7 cellular contexts compared by ENCODE assay signal in genomic region chr2:16388199-16388830, GRCh38.
DNase-seq lines count a peak whose midpoint lies in the region; TF ChIP-seq lines count a peak whose summit lies in the region.
"Not testable (repeated sequence)": the region's sequence is repeated elsewhere in the genome, so short reads cannot be mapped to it uniquely, and the experiment has no call there.

No MANE protein-coding gene starts in this region.

- not testable (repeated sequence) for H3K9me3 ChIP-seq in esophagus muscularis mucosa

- not testable (repeated sequence) for H3K9me3 Mint-ChIP-seq in MCF 10A (ENCODE audit: unreplicated experiment)

- TF ChIP-seq EP300 in esophagus muscularis mucosa (IDR thresholded peaks at IDR 0.05), result not testable (repeated sequence)

- not testable (repeated sequence) for H3K27me3 Mint-ChIP-seq in MCF 10A (ENCODE audit: insufficient read depth, unreplicated experiment)

- not testable (repeated sequence) for H3K4me1 Mint-ChIP-seq in MCF 10A (ENCODE audit: insufficient read depth, unreplicated experiment)

- BruUV-seq in MCF 10A (replicated peaks; lab: Mats Ljungman, UMichigan), result not testable (repeated sequence)

- H3K36me3 Mint-ChIP-seq in MCF 10A (ENCODE audit: insufficient read depth, unreplicated experiment), result not testable (repeated sequence)

- H3K27ac Mint-ChIP-seq in MCF 10A (ENCODE audit: low read depth, unreplicated experiment), result not testable (repeated sequence)

- WGBS in esophagus muscularis mucosa, result 93% methylated on average over 16 of the region's 16 CpGs

- POLR2A ChIA-PET in MCF 10A (lab: Yijun Ruan, JAX), result not testable (repeated sequence)

- H3K4me3 Mint-ChIP-seq in MCF 10A (ENCODE audit: unreplicated experiment), result not testable (repeated sequence)

- CTCF ChIA-PET in MCF 10A (lab: Yijun Ruan, JAX), result interaction anchor here (0.6 to 1.3 kb wide), 2 partner anchors 11 to 16 kb away, joined by 3 to 4 read pairs; no protein-coding TSS in a partner anchor

- peaks cover 0 to 21% (median 9%) of the 10 kb centered on the region in 4 donors for H3K4me1 ChIP-seq in esophagus muscularis mucosa

- not testable (repeated sequence) for TF ChIP-seq CTCF in MCF 10A (IDR thresholded peaks at IDR 0.05; ENCODE audit: unreplicated experiment); esophagus muscularis mucosa (IDR thresholded peaks at IDR 0.05)

- H3K36me3 ChIP-seq in esophagus muscularis mucosa, result not testable (repeated sequence)

- TF ChIP-seq POLR2A in esophagus muscularis mucosa (IDR thresholded peaks at IDR 0.05; ENCODE audit: low read depth), result not testable (repeated sequence)

- H3K4me3 ChIP-seq in esophagus muscularis mucosa, result not testable (repeated sequence)

- DNase-seq in DMS53 (lab: John Stamatoyannopoulos, UW) (peak; percentile 34), Daoy (ENCODE audit: low read depth) (peak; percentile 83), NCI-H226 (peak; percentile 43), MCF 10A (ENCODE audit: unreplicated experiment) (peak; percentile 20), esophagus muscularis mucosa (ENCODE audit: extremely low spot score) (peak; percentile 29), kidney tubule cell (ENCODE audit: low spot score) (peak; percentile 66), renal cortical epithelial cell (ENCODE audit: low read depth) (peak; percentile 11)

- not testable (repeated sequence) for H3K27ac ChIP-seq in esophagus muscularis mucosa (replicated peaks in 1 of 4)

- H3K27me3 ChIP-seq in esophagus muscularis mucosa, result not testable (repeated sequence)

- intact Hi-C loops in MCF 10A (cut with micrococcal nuclease); esophagus muscularis mucosa (cut with DNase I): not testable (repeated sequence)

Comparison
In these comparisons a context has a peak if more than half of its experiments do, and no peak if none do; other contexts are left out.
1. DNase-seq: peak in every context shown above with its lines; median percentile 83 in Daoy; 66 in kidney tubule cell; 43 in NCI-H226; 34 in DMS53; 29 in esophagus muscularis mucosa; 20 in MCF 10A; 11 in renal cortical epithelial cell.